9 cellular contexts compared by ENCODE assay signal in genomic region chr5:50967388-50968039, GRCh38.
A peak's percentile ranks its signal among the peaks of the same experiment; 100 is the strongest.
DNase-seq lines count a peak whose midpoint lies in the region; ATAC-seq, FAIRE-seq and TF ChIP-seq lines count a peak whose summit lies in the region.
"Had no signal": no experiment of that assay in that cellular context is flagged by ENCODE, and none has a peak within 500 bp of the region (broad histone marks: within the 10 kb centered on the region; RNA-seq: fewer than 3 reads in every experiment).

No MANE protein-coding gene starts in this region.

- peaks cover 76 to 91% of the 10 kb centered on the region in 2 donors for H3K27me3 Mint-ChIP-seq in CD8-positive, alpha-beta memory T cell
- peaks cover 97% of the 10 kb centered on the region for H3K27me3 Mint-ChIP-seq in nephron (ENCODE audit: low read depth)

- CTCF ChIA-PET in CD8-positive, alpha-beta memory T cell (lab: Charles Lee), result no interaction called here

- peak overlapping the region in 1 of 8 donors; percentile 55 for H3K27ac Mint-ChIP-seq in CD8-positive, alpha-beta memory T cell
- peak overlapping the region in 2 of 3 experiments; percentile 66 to 73 for H3K27ac Mint-ChIP-seq in nephron

- no peak overlapping the region for H3K27ac ChIP-seq in CD8-positive, alpha-beta memory T cell (ENCODE audit: low read depth, low read length)
- H3K27ac ChIP-seq in effector memory CD4-positive, alpha-beta T cell (ENCODE audit: insufficient read depth, low read length, poor library complexity, severe bottlenecking), result no peak overlapping the region
- no peak overlapping the region for H3K27ac ChIP-seq in WERI-Rb-1
- H3K27ac ChIP-seq: epithelial cell of prostate had no signal

- POLR2A ChIA-PET in CD8-positive, alpha-beta memory T cell (lab: Charles Lee), result no interaction called here

- no peak for ATAC-seq in GM18867 (IDR thresholded peaks at IDR 0.05; ENCODE audit: unreplicated experiment)

- H3K9me3 Mint-ChIP-seq in CD8-positive, alpha-beta memory T cell, result peaks cover 0 to 30% (median 14%) of the 10 kb centered on the region in 5 donors
- H3K9me3 Mint-ChIP-seq in nephron, result no peaks in the 10 kb centered on the region

- peak overlapping the region; percentile 61 to 89 (median 83) for H3K4me3 Mint-ChIP-seq in CD8-positive, alpha-beta memory T cell
- peak overlapping the region; percentile 69 to 84 (median 73) for H3K4me3 Mint-ChIP-seq in nephron

- H3K4me1 Mint-ChIP-seq in CD8-positive, alpha-beta memory T cell, result peaks cover 51 to 67% (median 65%) of the 10 kb centered on the region in 3 donors
- peaks cover 42% of the 10 kb centered on the region for H3K4me1 Mint-ChIP-seq in nephron

- TF ChIP-seq CTCF in nephron (IDR thresholded peaks at IDR 0.05; ENCODE audit: unreplicated experiment in 3 of 3) (no peak), WERI-Rb-1 (IDR thresholded peaks at IDR 0.05; ENCODE audit: low read depth, low read length) (no peak)

- H3K36me3 Mint-ChIP-seq in CD8-positive, alpha-beta memory T cell, result no peaks in the 10 kb centered on the region
- H3K36me3 Mint-ChIP-seq in nephron (ENCODE audit: low read depth), result no peaks in the 10 kb centered on the region

- FAIRE-seq in RCC 7860 (lab: Jason Lieb, UNC), result no peak

- no peak for DNase-seq in CD8-positive, alpha-beta memory T cell
- peak; percentile 26 for DNase-seq in NCI-H1417 treated with DMSO at 0.1 percent for 48 hours (lab: John Stamatoyannopoulos, UW)
- no peak for DNase-seq in effector memory CD4-positive, alpha-beta T cell
- DNase-seq in RCC 7860 (ENCODE audit: low spot score), result no peak
- DNase-seq in NCI-H2196 treated with DMSO at 0.1 percent for 48 hours (lab: John Stamatoyannopoulos, UW; ENCODE audit: unreplicated experiment), result no peak
- DNase-seq in WERI-Rb-1, result no peak

- no peaks in the 10 kb centered on the region for H3K9me3 ChIP-seq in CD8-positive, alpha-beta memory T cell (ENCODE audit: low read length)
- no peaks in the 10 kb centered on the region for H3K9me3 ChIP-seq in effector memory CD4-positive, alpha-beta T cell (ENCODE audit: control insufficient read depth, low read length)
- H3K9me3 ChIP-seq in WERI-Rb-1 (ENCODE audit: severe bottlenecking), result peaks cover 4% of the 10 kb centered on the region

- H3K27me3 ChIP-seq in CD8-positive, alpha-beta memory T cell (ENCODE audit: insufficient read depth, low read length, poor library complexity, severe bottlenecking), result peaks cover 66% of the 10 kb centered on the region
- H3K27me3 ChIP-seq in effector memory CD4-positive, alpha-beta T cell (replicated peaks; ENCODE audit: control insufficient read depth, insufficient read depth, low read length, poor library complexity, severe bottlenecking), result peaks cover 67% of the 10 kb centered on the region
- peaks cover 86% of the 10 kb centered on the region for H3K27me3 ChIP-seq in WERI-Rb-1 (ENCODE audit: insufficient read depth, low read depth, severe bottlenecking)

- no peaks in the 10 kb centered on the region for H3K36me3 ChIP-seq in CD8-positive, alpha-beta memory T cell (ENCODE audit: insufficient read depth, low read length)
- no peaks in the 10 kb centered on the region for H3K36me3 ChIP-seq in effector memory CD4-positive, alpha-beta T cell (ENCODE audit: control insufficient read depth, insufficient read depth, low read length)
- H3K36me3 ChIP-seq in WERI-Rb-1, result no peaks in the 10 kb centered on the region

- H3K4me3 ChIP-seq in CD8-positive, alpha-beta memory T cell (ENCODE audit: low read length), result peak overlapping the region; percentile 30
- H3K4me3 ChIP-seq in effector memory CD4-positive, alpha-beta T cell (ENCODE audit: insufficient read depth, low read depth, low read length, poor library complexity, severe bottlenecking), result peak overlapping the region; percentile 49
- H3K4me3 ChIP-seq in WERI-Rb-1 (ENCODE audit: low read depth, low read length), result no peak overlapping the region

- peaks cover 41% of the 10 kb centered on the region for H3K4me1 ChIP-seq in CD8-positive, alpha-beta memory T cell (ENCODE audit: insufficient read depth, low read length)
- H3K4me1 ChIP-seq in effector memory CD4-positive, alpha-beta T cell (ENCODE audit: control insufficient read depth, insufficient read depth, low read length, poor library complexity, severe bottlenecking), result peaks cover 35% of the 10 kb centered on the region
